3 cellular contexts compared by ENCODE assay signal in the genomic region with DNA sequence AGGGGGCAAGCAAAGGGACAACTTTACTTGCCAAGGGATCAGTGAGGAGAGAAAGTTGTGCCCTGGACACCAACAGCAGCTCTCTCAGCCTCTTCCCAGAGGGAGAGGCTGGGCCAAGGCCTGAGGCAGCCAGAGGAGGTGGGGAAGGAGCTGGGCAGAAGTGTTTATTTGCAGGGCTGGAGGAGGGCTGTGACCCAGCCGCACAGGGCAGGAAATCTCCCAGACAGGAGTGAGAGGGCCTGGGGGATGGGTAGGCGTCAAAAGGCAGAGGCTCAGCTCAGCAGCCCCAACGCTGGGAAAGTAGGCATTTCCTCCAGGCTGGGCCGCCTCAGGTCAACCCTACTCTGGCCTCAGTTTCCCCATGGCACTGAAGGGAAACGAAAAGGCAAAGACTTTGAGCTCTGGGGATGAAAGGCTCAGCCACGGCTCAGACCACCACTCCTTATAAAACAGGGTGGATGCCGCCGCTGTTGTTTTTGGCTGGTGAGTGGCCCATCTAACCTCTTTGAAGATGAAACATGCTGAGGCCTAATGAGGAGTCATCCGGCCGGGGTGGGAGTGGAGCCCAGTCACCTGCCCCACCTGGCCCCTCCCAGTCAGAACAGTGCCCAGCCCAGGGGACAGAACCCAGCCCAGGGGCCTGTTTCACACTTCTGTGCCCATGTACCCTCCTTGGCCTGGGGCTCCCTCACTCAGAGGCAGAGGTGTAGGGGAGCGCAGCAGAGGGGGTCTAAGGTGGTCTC.
TF ChIP-seq lines count a peak whose summit lies in the region.

No MANE protein-coding gene starts in this region.

TF ChIP-seq in PFSK-1, 5 proteins besides CTCF, POLR2A, EP300 and RAD21:
- TF ChIP-seq, protein P1, sequence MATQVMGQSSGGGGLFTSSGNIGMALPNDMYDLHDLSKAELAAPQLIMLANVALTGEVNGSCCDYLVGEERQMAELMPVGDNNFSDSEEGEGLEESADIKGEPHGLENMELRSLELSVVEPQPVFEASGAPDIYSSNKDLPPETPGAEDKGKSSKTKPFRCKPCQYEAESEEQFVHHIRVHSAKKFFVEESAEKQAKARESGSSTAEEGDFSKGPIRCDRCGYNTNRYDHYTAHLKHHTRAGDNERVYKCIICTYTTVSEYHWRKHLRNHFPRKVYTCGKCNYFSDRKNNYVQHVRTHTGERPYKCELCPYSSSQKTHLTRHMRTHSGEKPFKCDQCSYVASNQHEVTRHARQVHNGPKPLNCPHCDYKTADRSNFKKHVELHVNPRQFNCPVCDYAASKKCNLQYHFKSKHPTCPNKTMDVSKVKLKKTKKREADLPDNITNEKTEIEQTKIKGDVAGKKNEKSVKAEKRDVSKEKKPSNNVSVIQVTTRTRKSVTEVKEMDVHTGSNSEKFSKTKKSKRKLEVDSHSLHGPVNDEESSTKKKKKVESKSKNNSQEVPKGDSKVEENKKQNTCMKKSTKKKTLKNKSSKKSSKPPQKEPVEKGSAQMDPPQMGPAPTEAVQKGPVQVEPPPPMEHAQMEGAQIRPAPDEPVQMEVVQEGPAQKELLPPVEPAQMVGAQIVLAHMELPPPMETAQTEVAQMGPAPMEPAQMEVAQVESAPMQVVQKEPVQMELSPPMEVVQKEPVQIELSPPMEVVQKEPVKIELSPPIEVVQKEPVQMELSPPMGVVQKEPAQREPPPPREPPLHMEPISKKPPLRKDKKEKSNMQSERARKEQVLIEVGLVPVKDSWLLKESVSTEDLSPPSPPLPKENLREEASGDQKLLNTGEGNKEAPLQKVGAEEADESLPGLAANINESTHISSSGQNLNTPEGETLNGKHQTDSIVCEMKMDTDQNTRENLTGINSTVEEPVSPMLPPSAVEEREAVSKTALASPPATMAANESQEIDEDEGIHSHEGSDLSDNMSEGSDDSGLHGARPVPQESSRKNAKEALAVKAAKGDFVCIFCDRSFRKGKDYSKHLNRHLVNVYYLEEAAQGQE (IDR thresholded peaks at IDR 0.05; ENCODE audit: insufficient read depth in 1 of 2, low read depth in 2 of 2, low read length in 2 of 2): 0 out of 4 replicates have a peak, but pooled peaks of 1 of the 2 experiments have one; percentile 16
- TF ChIP-seq FOXP2 (optimal IDR thresholded peaks at IDR 0.05; ENCODE audit: borderline replicate concordance, extremely low read depth, extremely low read length, insufficient read depth) (peak; percentile 97), SIN3A (IDR thresholded peaks at IDR 0.05; ENCODE audit: borderline replicate concordance, insufficient read depth, low read length) (no peak), TAF1 (IDR thresholded peaks at IDR 0.05; ENCODE audit: borderline replicate concordance, insufficient read depth, low read length) (no peak)

TF ChIP-seq in endothelial cell of umbilical vein, 7 proteins besides CTCF, POLR2A, EP300 and RAD21:
- no peak for TF ChIP-seq MYC (IDR thresholded peaks at IDR 0.05; ENCODE audit: low read depth, low read length)
- no peak for TF ChIP-seq FOS (IDR thresholded peaks at IDR 0.05; ENCODE audit: borderline replicate concordance, insufficient read depth, low read length)
- no peak for TF ChIP-seq MAX (IDR thresholded peaks at IDR 0.05; ENCODE audit: insufficient read depth, insufficient read length)
- TF ChIP-seq POLR2AphosphoS5 (IDR thresholded peaks at IDR 0.05; ENCODE audit: insufficient read depth, low read depth, low read length): no peak
- no peak for TF ChIP-seq JUN (IDR thresholded peaks at IDR 0.05; ENCODE audit: borderline replicate concordance, insufficient read depth, insufficient read length, low read depth)
- no peak for TF ChIP-seq EZH2 (IDR thresholded peaks at IDR 0.05; ENCODE audit: borderline replicate concordance, low read depth, low read length, severe bottlenecking)
- TF ChIP-seq GATA2 (IDR thresholded peaks at IDR 0.05; ENCODE audit: insufficient read depth, insufficient read length, low read depth, low read length): no peak

TF ChIP-seq in GM12891, 5 proteins besides CTCF, POLR2A, EP300 and RAD21:
- no peak for TF ChIP-seq TAF1 (IDR thresholded peaks at IDR 0.05; ENCODE audit: low read depth, low read length)
- TF ChIP-seq POU2F2 (IDR thresholded peaks at IDR 0.05; ENCODE audit: low read depth, low read length): no peak
